1 cellular context compared by ENCODE assay signal in the genomic region with DNA sequence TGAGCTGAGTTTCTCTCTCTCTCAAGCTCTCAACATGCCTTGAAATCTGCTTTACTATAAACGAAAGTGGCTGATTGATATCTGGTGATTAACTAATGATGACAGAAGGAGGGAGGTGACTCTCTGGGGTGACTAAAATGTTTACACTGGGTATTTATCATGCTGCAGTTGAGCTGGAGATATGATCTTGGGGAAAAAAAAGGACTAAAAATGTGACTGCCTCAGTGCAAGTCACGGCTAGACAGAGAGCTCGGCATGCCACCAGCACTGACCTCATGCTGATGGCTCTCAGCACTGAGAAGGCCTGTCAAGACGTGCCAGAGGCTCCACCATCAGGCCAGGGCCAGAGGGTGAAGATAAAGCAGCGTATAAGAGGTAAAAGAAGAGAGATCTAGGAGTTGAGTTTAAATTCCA.
TF ChIP-seq lines count a peak whose summit lies in the region.

No MANE protein-coding gene starts in this region.

TF ChIP-seq in HEK293, 187 proteins besides CTCF, POLR2A, EP300 and RAD21 (continued from another document and continues in another):
- TF ChIP-seq, protein P1, sequence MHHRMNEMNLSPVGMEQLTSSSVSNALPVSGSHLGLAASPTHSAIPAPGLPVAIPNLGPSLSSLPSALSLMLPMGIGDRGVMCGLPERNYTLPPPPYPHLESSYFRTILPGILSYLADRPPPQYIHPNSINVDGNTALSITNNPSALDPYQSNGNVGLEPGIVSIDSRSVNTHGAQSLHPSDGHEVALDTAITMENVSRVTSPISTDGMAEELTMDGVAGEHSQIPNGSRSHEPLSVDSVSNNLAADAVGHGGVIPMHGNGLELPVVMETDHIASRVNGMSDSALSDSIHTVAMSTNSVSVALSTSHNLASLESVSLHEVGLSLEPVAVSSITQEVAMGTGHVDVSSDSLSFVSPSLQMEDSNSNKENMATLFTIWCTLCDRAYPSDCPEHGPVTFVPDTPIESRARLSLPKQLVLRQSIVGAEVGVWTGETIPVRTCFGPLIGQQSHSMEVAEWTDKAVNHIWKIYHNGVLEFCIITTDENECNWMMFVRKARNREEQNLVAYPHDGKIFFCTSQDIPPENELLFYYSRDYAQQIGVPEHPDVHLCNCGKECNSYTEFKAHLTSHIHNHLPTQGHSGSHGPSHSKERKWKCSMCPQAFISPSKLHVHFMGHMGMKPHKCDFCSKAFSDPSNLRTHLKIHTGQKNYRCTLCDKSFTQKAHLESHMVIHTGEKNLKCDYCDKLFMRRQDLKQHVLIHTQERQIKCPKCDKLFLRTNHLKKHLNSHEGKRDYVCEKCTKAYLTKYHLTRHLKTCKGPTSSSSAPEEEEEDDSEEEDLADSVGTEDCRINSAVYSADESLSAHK (tag by site-specific recombination; IDR thresholded peaks at IDR 0.05) = peak; percentile 74
- TF ChIP-seq, protein P2, sequence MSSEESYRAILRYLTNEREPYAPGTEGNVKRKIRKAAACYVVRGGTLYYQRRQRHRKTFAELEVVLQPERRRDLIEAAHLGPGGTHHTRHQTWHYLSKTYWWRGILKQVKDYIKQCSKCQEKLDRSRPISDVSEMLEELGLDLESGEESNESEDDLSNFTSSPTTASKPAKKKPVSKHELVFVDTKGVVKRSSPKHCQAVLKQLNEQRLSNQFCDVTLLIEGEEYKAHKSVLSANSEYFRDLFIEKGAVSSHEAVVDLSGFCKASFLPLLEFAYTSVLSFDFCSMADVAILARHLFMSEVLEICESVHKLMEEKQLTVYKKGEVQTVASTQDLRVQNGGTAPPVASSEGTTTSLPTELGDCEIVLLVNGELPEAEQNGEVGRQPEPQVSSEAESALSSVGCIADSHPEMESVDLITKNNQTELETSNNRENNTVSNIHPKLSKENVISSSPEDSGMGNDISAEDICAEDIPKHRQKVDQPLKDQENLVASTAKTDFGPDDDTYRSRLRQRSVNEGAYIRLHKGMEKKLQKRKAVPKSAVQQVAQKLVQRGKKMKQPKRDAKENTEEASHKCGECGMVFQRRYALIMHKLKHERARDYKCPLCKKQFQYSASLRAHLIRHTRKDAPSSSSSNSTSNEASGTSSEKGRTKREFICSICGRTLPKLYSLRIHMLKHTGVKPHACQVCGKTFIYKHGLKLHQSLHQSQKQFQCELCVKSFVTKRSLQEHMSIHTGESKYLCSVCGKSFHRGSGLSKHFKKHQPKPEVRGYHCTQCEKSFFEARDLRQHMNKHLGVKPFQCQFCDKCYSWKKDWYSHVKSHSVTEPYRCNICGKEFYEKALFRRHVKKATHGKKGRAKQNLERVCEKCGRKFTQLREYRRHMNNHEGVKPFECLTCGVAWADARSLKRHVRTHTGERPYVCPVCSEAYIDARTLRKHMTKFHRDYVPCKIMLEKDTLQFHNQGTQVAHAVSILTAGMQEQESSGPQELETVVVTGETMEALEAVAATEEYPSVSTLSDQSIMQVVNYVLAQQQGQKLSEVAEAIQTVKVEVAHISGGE (tag by site-specific recombination; conservative IDR thresholded peaks at IDR 0.05; ENCODE audit: low read depth) = no peak
- TF ChIP-seq, protein P3, sequence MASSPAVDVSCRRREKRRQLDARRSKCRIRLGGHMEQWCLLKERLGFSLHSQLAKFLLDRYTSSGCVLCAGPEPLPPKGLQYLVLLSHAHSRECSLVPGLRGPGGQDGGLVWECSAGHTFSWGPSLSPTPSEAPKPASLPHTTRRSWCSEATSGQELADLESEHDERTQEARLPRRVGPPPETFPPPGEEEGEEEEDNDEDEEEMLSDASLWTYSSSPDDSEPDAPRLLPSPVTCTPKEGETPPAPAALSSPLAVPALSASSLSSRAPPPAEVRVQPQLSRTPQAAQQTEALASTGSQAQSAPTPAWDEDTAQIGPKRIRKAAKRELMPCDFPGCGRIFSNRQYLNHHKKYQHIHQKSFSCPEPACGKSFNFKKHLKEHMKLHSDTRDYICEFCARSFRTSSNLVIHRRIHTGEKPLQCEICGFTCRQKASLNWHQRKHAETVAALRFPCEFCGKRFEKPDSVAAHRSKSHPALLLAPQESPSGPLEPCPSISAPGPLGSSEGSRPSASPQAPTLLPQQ (tag by site-specific recombination; IDR thresholded peaks at IDR 0.05) = peak; percentile 79
- TF ChIP-seq ZNF571 (tag by site-specific recombination; IDR thresholded peaks at IDR 0.05) (no peak), ZNF558 (tag by site-specific recombination; IDR thresholded peaks at IDR 0.05) (peak; percentile 74; the same call in 1 of the 2 replicates), ZFP3 (tag by site-specific recombination; IDR thresholded peaks at IDR 0.05; ENCODE audit: low read depth) (no peak), SETDB1 (IDR thresholded peaks at IDR 0.05; ENCODE audit: insufficient read length, low read length) (no peak), ZNF174 (tag by site-specific recombination; IDR thresholded peaks at IDR 0.05) (no peak), ZBTB8A (tag by site-specific recombination; IDR thresholded peaks at IDR 0.05) (peak; percentile 50; the same call in 1 of the 2 replicates), ZNF544 (tag by site-specific recombination; IDR thresholded peaks at IDR 0.05) (no peak), ZNF184 (tag by site-specific recombination; IDR thresholded peaks at IDR 0.05) (peak; percentile 77; the same call in 1 of the 2 replicates), ZNF621 (tag by site-specific recombination; IDR thresholded peaks at IDR 0.05) (no peak), SALL2 (tag by site-specific recombination; IDR thresholded peaks at IDR 0.05; ENCODE audit: borderline replicate concordance) (no peak), ZFP69B (tag by site-specific recombination; IDR thresholded peaks at IDR 0.05) (0 out of 2 replicates have a peak, but pooled peaks have one; percentile 30), ZNF549 (tag by site-specific recombination; IDR thresholded peaks at IDR 0.05) (no peak), MZF1 (tag by site-specific recombination; IDR thresholded peaks at IDR 0.05; ENCODE audit: borderline replicate concordance) (no peak), ZNF658 (tag by site-specific recombination; IDR thresholded peaks at IDR 0.05) (no peak), ZNF239 (tag by site-specific recombination; IDR thresholded peaks at IDR 0.05) (peak; percentile 95), BCL11A (tag by site-specific recombination; IDR thresholded peaks at IDR 0.05; ENCODE audit: low read depth) (no peak), ZNF16 (tag by site-specific recombination; IDR thresholded peaks at IDR 0.05; ENCODE audit: low read depth) (no peak), ZNF335 (tag by site-specific recombination; conservative IDR thresholded peaks at IDR 0.05) (0 out of 2 replicates have a peak, but pooled peaks have one; percentile 12), ZNF366 (tag by site-specific recombination; conservative IDR thresholded peaks at IDR 0.05) (peak; percentile 90)
- TF ChIP-seq, protein P4, sequence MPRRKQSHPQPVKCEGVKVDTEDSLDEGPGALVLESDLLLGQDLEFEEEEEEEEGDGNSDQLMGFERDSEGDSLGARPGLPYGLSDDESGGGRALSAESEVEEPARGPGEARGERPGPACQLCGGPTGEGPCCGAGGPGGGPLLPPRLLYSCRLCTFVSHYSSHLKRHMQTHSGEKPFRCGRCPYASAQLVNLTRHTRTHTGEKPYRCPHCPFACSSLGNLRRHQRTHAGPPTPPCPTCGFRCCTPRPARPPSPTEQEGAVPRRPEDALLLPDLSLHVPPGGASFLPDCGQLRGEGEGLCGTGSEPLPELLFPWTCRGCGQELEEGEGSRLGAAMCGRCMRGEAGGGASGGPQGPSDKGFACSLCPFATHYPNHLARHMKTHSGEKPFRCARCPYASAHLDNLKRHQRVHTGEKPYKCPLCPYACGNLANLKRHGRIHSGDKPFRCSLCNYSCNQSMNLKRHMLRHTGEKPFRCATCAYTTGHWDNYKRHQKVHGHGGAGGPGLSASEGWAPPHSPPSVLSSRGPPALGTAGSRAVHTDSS (tag by site-specific recombination; IDR thresholded peaks at IDR 0.05) = no peak; the same call in 1 of the 2 replicates
- TF ChIP-seq, protein P5, sequence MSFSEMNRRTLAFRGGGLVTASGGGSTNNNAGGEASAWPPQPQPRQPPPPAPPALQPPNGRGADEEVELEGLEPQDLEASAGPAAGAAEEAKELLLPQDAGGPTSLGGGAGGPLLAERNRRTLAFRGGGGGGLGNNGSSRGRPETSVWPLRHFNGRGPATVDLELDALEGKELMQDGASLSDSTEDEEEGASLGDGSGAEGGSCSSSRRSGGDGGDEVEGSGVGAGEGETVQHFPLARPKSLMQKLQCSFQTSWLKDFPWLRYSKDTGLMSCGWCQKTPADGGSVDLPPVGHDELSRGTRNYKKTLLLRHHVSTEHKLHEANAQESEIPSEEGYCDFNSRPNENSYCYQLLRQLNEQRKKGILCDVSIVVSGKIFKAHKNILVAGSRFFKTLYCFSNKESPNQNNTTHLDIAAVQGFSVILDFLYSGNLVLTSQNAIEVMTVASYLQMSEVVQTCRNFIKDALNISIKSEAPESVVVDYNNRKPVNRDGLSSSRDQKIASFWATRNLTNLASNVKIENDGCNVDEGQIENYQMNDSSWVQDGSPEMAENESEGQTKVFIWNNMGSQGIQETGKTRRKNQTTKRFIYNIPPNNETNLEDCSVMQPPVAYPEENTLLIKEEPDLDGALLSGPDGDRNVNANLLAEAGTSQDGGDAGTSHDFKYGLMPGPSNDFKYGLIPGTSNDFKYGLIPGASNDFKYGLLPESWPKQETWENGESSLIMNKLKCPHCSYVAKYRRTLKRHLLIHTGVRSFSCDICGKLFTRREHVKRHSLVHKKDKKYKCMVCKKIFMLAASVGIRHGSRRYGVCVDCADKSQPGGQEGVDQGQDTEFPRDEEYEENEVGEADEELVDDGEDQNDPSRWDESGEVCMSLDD (tag by site-specific recombination; IDR thresholded peaks at IDR 0.05) = no peak
- TF ChIP-seq, protein P6, sequence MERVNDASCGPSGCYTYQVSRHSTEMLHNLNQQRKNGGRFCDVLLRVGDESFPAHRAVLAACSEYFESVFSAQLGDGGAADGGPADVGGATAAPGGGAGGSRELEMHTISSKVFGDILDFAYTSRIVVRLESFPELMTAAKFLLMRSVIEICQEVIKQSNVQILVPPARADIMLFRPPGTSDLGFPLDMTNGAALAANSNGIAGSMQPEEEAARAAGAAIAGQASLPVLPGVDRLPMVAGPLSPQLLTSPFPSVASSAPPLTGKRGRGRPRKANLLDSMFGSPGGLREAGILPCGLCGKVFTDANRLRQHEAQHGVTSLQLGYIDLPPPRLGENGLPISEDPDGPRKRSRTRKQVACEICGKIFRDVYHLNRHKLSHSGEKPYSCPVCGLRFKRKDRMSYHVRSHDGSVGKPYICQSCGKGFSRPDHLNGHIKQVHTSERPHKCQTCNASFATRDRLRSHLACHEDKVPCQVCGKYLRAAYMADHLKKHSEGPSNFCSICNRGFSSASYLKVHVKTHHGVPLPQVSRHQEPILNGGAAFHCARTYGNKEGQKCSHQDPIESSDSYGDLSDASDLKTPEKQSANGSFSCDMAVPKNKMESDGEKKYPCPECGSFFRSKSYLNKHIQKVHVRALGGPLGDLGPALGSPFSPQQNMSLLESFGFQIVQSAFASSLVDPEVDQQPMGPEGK (tag by site-specific recombination; IDR thresholded peaks at IDR 0.05) = peak; percentile 78
- TF ChIP-seq, protein P7, sequence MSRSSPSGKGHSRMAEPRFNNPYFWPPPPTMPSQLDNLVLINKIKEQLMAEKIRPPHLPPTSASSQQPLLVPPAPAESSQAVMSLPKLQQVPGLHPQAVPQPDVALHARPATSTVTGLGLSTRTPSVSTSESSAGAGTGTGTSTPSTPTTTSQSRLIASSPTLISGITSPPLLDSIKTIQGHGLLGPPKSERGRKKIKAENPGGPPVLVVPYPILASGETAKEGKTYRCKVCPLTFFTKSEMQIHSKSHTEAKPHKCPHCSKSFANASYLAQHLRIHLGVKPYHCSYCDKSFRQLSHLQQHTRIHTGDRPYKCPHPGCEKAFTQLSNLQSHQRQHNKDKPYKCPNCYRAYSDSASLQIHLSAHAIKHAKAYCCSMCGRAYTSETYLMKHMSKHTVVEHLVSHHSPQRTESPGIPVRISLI (tag by site-specific recombination; IDR thresholded peaks at IDR 0.05) = peak; percentile 98
- TF ChIP-seq, protein P8, sequence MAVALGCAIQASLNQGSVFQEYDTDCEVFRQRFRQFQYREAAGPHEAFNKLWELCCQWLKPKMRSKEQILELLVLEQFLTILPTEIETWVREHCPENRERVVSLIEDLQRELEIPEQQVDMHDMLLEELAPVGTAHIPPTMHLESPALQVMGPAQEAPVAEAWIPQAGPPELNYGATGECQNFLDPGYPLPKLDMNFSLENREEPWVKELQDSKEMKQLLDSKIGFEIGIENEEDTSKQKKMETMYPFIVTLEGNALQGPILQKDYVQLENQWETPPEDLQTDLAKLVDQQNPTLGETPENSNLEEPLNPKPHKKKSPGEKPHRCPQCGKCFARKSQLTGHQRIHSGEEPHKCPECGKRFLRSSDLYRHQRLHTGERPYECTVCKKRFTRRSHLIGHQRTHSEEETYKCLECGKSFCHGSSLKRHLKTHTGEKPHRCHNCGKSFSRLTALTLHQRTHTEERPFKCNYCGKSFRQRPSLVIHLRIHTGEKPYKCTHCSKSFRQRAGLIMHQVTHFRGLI (tag by site-specific recombination; IDR thresholded peaks at IDR 0.05) = no peak
- TF ChIP-seq, protein P9, sequence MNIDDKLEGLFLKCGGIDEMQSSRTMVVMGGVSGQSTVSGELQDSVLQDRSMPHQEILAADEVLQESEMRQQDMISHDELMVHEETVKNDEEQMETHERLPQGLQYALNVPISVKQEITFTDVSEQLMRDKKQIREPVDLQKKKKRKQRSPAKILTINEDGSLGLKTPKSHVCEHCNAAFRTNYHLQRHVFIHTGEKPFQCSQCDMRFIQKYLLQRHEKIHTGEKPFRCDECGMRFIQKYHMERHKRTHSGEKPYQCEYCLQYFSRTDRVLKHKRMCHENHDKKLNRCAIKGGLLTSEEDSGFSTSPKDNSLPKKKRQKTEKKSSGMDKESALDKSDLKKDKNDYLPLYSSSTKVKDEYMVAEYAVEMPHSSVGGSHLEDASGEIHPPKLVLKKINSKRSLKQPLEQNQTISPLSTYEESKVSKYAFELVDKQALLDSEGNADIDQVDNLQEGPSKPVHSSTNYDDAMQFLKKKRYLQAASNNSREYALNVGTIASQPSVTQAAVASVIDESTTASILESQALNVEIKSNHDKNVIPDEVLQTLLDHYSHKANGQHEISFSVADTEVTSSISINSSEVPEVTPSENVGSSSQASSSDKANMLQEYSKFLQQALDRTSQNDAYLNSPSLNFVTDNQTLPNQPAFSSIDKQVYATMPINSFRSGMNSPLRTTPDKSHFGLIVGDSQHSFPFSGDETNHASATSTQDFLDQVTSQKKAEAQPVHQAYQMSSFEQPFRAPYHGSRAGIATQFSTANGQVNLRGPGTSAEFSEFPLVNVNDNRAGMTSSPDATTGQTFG (tag by site-specific recombination; IDR thresholded peaks at IDR 0.05; ENCODE audit: borderline replicate concordance) = no peak
- TF ChIP-seq, protein P10, sequence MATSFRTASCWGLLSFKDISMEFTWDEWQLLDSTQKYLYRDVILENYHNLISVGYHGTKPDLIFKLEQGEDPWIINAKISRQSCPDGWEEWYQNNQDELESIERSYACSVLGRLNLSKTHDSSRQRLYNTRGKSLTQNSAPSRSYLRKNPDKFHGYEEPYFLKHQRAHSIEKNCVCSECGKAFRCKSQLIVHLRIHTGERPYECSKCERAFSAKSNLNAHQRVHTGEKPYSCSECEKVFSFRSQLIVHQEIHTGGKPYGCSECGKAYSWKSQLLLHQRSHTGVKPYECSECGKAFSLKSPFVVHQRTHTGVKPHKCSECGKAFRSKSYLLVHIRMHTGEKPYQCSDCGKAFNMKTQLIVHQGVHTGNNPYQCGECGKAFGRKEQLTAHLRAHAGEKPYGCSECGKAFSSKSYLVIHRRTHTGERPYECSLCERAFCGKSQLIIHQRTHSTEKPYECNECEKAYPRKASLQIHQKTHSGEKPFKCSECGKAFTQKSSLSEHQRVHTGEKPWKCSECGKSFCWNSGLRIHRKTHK (tag by site-specific recombination; IDR thresholded peaks at IDR 0.05) = no peak
